Comparison of ENCODE assay signal across 29 cellular contexts in the genomic region with DNA sequence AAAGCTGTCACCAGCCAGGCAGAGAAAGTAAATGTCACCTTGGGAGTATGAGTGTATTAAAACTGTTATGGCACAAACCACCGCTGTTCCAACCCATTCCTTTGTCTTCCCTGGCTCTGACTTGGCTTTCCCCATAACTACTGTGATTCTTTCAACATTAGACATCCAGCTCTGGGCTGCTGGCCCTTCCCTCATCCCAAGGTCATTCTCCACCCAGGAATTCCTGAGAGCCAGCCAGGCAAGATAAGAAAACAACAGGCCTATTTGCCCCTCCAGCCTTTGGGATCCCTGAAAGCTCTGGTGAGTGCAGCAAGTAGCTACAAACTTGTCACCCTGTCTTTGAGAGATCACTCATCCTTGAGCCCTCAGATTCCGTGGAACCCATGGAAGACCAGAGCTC.
DNase-seq lines count a peak whose midpoint lies in the region; ATAC-seq and TF ChIP-seq lines count a peak whose summit lies in the region.
"Had no signal": no experiment of that assay in that cellular context is flagged by ENCODE, and none has a peak within 500 bp of the region (broad histone marks: within the 10 kb centered on the region; RNA-seq: fewer than 3 reads in every experiment).

No MANE protein-coding gene starts in this region.

- H3K27me3 Mint-ChIP-seq in neural crest cell (ENCODE audit: low read depth) (no peaks in the 10 kb centered on the region), glutamatergic neuron (ENCODE audit: unreplicated experiment) (no peaks in the 10 kb centered on the region)
- H3K27me3 Mint-ChIP-seq: activated CD4-positive, alpha-beta memory T cell treated with anti-CD3 and anti-CD28 coated beads for 36 hours; activated T-helper 17 cell treated with anti-CD3 and anti-CD28 coated beads, Interleukin-2, amount 50 U/mL, for 72 hours had no signal

- WGBS in esophagus muscularis mucosa: 81% methylated on average over 2 of the region's 2 CpGs

- no peak for TF ChIP-seq EP300 in Ishikawa (IDR thresholded peaks at IDR 0.05; ENCODE audit: borderline replicate concordance)
- no peak for TF ChIP-seq EP300 in esophagus muscularis mucosa (IDR thresholded peaks at IDR 0.05)

- H3K36me3 ChIP-seq in esophagus muscularis mucosa: no peaks in the 10 kb centered on the region
- H3K36me3 ChIP-seq in right atrium auricular region: no peaks in the 10 kb centered on the region
- H3K36me3 ChIP-seq: ascending aorta; BLaER1 treated with 17β-estradiol and CSF1 and Interleukin-3, amounts not matched to agents 10 nM and 100 nM; esophagus squamous epithelium; HAP-1 had no signal

- H3K27ac ChIP-seq in esophagus muscularis mucosa (replicated peaks in 1 of 4) (no peak overlapping the region), right atrium auricular region (no peak overlapping the region)
- H3K27ac ChIP-seq: ascending aorta; BLaER1 treated with 17β-estradiol and CSF1 and Interleukin-3, amounts not matched to agents 10 nM and 100 nM; psoas muscle had no signal

- intact Hi-C loops in esophagus muscularis mucosa (cut with DNase I): no loop called here

- H3K36me3 Mint-ChIP-seq in neural crest cell (ENCODE audit: low read depth): peaks cover 2% of the 10 kb centered on the region
- no peaks in the 10 kb centered on the region for H3K36me3 Mint-ChIP-seq in glutamatergic neuron (ENCODE audit: unreplicated experiment)
- H3K36me3 Mint-ChIP-seq: activated naive CD4-positive, alpha-beta T cell treated with anti-CD3 and anti-CD28 coated beads, Interleukin-2, amount 50 U/mL, for 72 hours; type B pancreatic cell had no signal

- TF ChIP-seq CTCF in esophagus muscularis mucosa (IDR thresholded peaks at IDR 0.05) (no peak), right atrium auricular region (IDR thresholded peaks at IDR 0.05) (no peak), neural crest cell (conservative IDR thresholded peaks at IDR 0.05) (no peak), glutamatergic neuron (IDR thresholded peaks at IDR 0.05; ENCODE audit: partially characterized antibody, unreplicated experiment) (no peak)

- H3K27ac Mint-ChIP-seq in neural crest cell (ENCODE audit: unreplicated experiment) (peak overlapping the region; percentile 40), glutamatergic neuron (ENCODE audit: unreplicated experiment) (no peak overlapping the region)
- H3K27ac Mint-ChIP-seq: activated CD4-positive, alpha-beta memory T cell treated with anti-CD3 and anti-CD28 coated beads for 36 hours; activated naive CD4-positive, alpha-beta T cell treated with anti-CD3 and anti-CD28 coated beads, Interleukin-2, amount 50 U/mL, for 72 hours; activated T-helper 17 cell treated with anti-CD3 and anti-CD28 coated beads, Interleukin-2, amount 50 U/mL, for 72 hours; endodermal cell; type B pancreatic cell had no signal

- ATAC-seq in GM19463 (IDR thresholded peaks at IDR 0.05; ENCODE audit: unreplicated experiment) (no peak), GM21390 (IDR thresholded peaks at IDR 0.05; ENCODE audit: unreplicated experiment) (no peak)
- ATAC-seq: activated naive CD4-positive, alpha-beta T cell treated with anti-CD3 and anti-CD28 coated beads, Interleukin-2, amount 50 U/mL, for 72 hours; activated T-helper 17 cell treated with anti-CD3 and anti-CD28 coated beads, Interleukin-2, amount 50 U/mL, for 72 hours; K562; left lobe of liver; psoas muscle had no signal

- H3K27me3 ChIP-seq in esophagus muscularis mucosa (no peaks in the 10 kb centered on the region), right atrium auricular region (no peaks in the 10 kb centered on the region)
- H3K27me3 ChIP-seq: ascending aorta; BLaER1 treated with 17β-estradiol and CSF1 and Interleukin-3, amounts not matched to agents 10 nM and 100 nM had no signal

- H3K9me3 ChIP-seq in esophagus muscularis mucosa: no peaks in the 10 kb centered on the region
- H3K9me3 ChIP-seq in right atrium auricular region: no peaks in the 10 kb centered on the region
- H3K9me3 ChIP-seq: ascending aorta; BLaER1 treated with 17β-estradiol and CSF1 and Interleukin-3, amounts not matched to agents 10 nM and 100 nM; esophagus squamous epithelium; psoas muscle had no signal

- H3K4me3 ChIP-seq in esophagus muscularis mucosa (no peak overlapping the region), right atrium auricular region (no peak overlapping the region)
- H3K4me3 ChIP-seq: ascending aorta; BLaER1 treated with 17β-estradiol and CSF1 and Interleukin-3, amounts not matched to agents 10 nM and 100 nM; esophagus squamous epithelium; HAP-1; K562; psoas muscle had no signal

- no peak for TF ChIP-seq RAD21 in Ishikawa (IDR thresholded peaks at IDR 0.05; ENCODE audit: low read depth)

- H3K9me3 Mint-ChIP-seq in neural crest cell (peaks cover 4% of the 10 kb centered on the region), glutamatergic neuron (ENCODE audit: unreplicated experiment) (no peaks in the 10 kb centered on the region)
- H3K9me3 Mint-ChIP-seq: activated CD4-positive, alpha-beta memory T cell treated with anti-CD3 and anti-CD28 coated beads for 36 hours; activated naive CD4-positive, alpha-beta T cell treated with anti-CD3 and anti-CD28 coated beads, Interleukin-2, amount 50 U/mL, for 72 hours; activated T-helper 17 cell treated with anti-CD3 and anti-CD28 coated beads, Interleukin-2, amount 50 U/mL, for 72 hours; endodermal cell; type B pancreatic cell had no signal

- peak; percentile 85 for DNase-seq in esophagus muscularis mucosa (ENCODE audit: extremely low spot score)
- peak; percentile 68 for DNase-seq in right atrium auricular region (ENCODE audit: low spot score)
- no peak for DNase-seq in neural crest cell (ENCODE audit: low read depth, low spot score)
- DNase-seq in retina: no peak
- no peak for DNase-seq in glutamatergic neuron
- DNase-seq: activated CD4-positive, alpha-beta memory T cell treated with anti-CD3 and anti-CD28 coated beads for 36 hours; activated CD4-positive, CD25-positive, alpha-beta regulatory T cell treated with anti-CD3 and anti-CD28 coated beads, Interleukin-2, amount 50 U/mL, for 72 hours; activated CD8-positive, alpha-beta memory T cell treated with anti-CD3 and anti-CD28 coated beads, Interleukin-2, amount 50 U/mL, for 48 hours; caudate nucleus; COR-L47; cortex of kidney; endodermal cell; esophagus squamous epithelium; NCI-H2029 treated with DMSO at 0.1 percent for 48 hours; NCI-H2227 treated with DMSO at 0.1 percent for 48 hours; occipital lobe; psoas muscle; stimulated activated CD4-positive, alpha-beta T cell treated with anti-CD3 and anti-CD28 coated beads, Interleukin-2, amount 100 ng/mL, for 24 hours had no signal

- H3K4me3 Mint-ChIP-seq in neural crest cell (no peak overlapping the region), glutamatergic neuron (ENCODE audit: unreplicated experiment) (no peak overlapping the region)
- H3K4me3 Mint-ChIP-seq: activated CD4-positive, alpha-beta memory T cell treated with anti-CD3 and anti-CD28 coated beads for 36 hours; activated T-helper 17 cell treated with anti-CD3 and anti-CD28 coated beads, Interleukin-2, amount 50 U/mL, for 72 hours; endodermal cell; type B pancreatic cell had no signal

- no peak for TF ChIP-seq POLR2A in esophagus muscularis mucosa (IDR thresholded peaks at IDR 0.05; ENCODE audit: low read depth)

- H3K4me1 Mint-ChIP-seq in neural crest cell (peaks cover 50% of the 10 kb centered on the region), glutamatergic neuron (ENCODE audit: low read depth, unreplicated experiment) (no peaks in the 10 kb centered on the region)
- H3K4me1 Mint-ChIP-seq: activated T-helper 17 cell treated with anti-CD3 and anti-CD28 coated beads, Interleukin-2, amount 50 U/mL, for 72 hours had no signal

- H3K4me1 ChIP-seq in esophagus muscularis mucosa: peaks cover 13 to 30% (median 24%) of the 10 kb centered on the region in 4 donors
- H3K4me1 ChIP-seq in right atrium auricular region: peaks cover 0 to 26% of the 10 kb centered on the region in 2 donors
- H3K4me1 ChIP-seq: HAP-1, psoas muscle had no signal

TF ChIP-seq in Ishikawa, 13 proteins besides CTCF, POLR2A, EP300 and RAD21:
- TF ChIP-seq TEAD4 (IDR thresholded peaks at IDR 0.05) (peak; percentile 61; the same call in 1 of the 2 replicates), NFIC (IDR thresholded peaks at IDR 0.05) (0 out of 2 replicates have a peak, but pooled peaks have one; percentile 12), TCF12 (IDR thresholded peaks at IDR 0.05; ENCODE audit: low read depth) (no peak)
- TF ChIP-seq, protein P1, sequence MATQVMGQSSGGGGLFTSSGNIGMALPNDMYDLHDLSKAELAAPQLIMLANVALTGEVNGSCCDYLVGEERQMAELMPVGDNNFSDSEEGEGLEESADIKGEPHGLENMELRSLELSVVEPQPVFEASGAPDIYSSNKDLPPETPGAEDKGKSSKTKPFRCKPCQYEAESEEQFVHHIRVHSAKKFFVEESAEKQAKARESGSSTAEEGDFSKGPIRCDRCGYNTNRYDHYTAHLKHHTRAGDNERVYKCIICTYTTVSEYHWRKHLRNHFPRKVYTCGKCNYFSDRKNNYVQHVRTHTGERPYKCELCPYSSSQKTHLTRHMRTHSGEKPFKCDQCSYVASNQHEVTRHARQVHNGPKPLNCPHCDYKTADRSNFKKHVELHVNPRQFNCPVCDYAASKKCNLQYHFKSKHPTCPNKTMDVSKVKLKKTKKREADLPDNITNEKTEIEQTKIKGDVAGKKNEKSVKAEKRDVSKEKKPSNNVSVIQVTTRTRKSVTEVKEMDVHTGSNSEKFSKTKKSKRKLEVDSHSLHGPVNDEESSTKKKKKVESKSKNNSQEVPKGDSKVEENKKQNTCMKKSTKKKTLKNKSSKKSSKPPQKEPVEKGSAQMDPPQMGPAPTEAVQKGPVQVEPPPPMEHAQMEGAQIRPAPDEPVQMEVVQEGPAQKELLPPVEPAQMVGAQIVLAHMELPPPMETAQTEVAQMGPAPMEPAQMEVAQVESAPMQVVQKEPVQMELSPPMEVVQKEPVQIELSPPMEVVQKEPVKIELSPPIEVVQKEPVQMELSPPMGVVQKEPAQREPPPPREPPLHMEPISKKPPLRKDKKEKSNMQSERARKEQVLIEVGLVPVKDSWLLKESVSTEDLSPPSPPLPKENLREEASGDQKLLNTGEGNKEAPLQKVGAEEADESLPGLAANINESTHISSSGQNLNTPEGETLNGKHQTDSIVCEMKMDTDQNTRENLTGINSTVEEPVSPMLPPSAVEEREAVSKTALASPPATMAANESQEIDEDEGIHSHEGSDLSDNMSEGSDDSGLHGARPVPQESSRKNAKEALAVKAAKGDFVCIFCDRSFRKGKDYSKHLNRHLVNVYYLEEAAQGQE (IDR thresholded peaks at IDR 0.05; ENCODE audit: low read depth): no peak

Comparison
In these comparisons a context has a peak if more than half of its experiments do, and no peak if none do; other contexts are left out.
1. DNase-seq: peak in esophagus muscularis mucosa (single experiment) and right atrium auricular region (single experiment); none in neural crest cell (single experiment), retina (single experiment) and glutamatergic neuron (single experiment).